10 cellular contexts compared by ENCODE assay signal in the genomic region with DNA sequence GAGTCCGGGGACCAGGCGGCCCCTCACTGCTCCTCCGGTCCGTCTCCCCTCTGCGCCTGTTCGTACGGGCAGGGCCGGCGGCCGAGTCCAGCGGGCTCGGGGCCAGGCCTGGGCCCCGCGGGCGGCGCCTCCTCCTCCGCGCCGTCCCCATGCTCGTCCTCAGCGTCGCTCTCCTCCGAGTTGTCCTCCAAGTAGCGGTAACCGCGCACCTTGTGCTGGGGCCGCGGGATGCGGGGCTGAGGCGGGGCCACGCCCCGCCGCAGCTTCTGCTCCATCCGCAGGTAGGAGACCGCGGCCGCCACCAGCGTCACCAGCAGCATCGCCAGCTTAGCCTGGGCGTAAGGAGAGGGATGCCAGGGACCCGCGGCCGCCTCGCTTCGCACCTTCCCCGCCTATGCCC. TPM values are rescaled to one million over a fixed set of nuclear protein-coding genes. Genes with fewer than 3 reads are reported as not detected.
"Had no signal": no experiment of that assay in that cellular context is flagged by ENCODE, and none has a peak within 500 bp of the region (broad histone marks: within the 10 kb centered on the region; RNA-seq: fewer than 3 reads in every experiment).

No MANE protein-coding gene starts in this region.

RNA-seq across cellular contexts. Expression of a gene that starts 37.3 kb away (rescaled TPM):
- total RNA-seq: cerebellum; dermis blood vessel endothelial cell; left cardiac atrium; left ventricle myocardium superior; lung microvascular endothelial cell; mesenteric fat pad; naive thymus-derived CD8-positive, alpha-beta T cell; neural crest cell; occipital lobe; right cardiac atrium had no signal
- polyA plus RNA-seq: naive thymus-derived CD8-positive, alpha-beta T cell; right cardiac atrium had no signal
